15 cellular contexts compared by ENCODE assay signal in the genomic region with DNA sequence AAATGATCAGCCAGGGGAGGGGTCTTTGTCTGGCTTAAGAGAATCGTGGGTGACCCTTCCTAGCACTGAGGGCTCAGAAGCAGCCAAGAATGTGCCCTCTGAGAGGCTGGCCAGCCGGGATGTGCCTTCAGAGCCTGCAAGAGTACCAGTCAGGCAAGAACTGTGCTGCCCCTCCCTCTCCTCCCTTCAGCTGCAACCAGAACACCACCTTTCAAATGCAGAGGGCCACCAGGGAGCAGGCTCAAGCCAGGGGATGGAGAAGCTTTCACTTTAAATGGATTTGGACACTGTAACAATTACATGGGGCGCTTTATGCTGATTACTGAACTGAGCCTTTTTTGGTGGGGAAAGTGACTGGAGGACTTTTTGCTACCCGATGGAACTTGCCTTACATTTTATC. TPM values are rescaled to one million over a fixed set of nuclear protein-coding genes. Genes with fewer than 3 reads are reported as not detected.
"Had no signal": no experiment of that assay in that cellular context is flagged by ENCODE, and none has a peak within 500 bp of the region (broad histone marks: within the 10 kb centered on the region; RNA-seq: fewer than 3 reads in every experiment).

No MANE protein-coding gene starts in this region.

- H3K4me3 ChIP-seq: lung, pancreas had no signal

- H3K9me3 ChIP-seq: pancreas had no signal

- H3K4me1 Mint-ChIP-seq: activated CD8-positive, alpha-beta memory T cell treated with anti-CD3 and anti-CD28 coated beads, Interleukin-2, amount 10 ng/mL, durations not matched to agents 7 days and 5 days had no signal

- H3K36me3 ChIP-seq: pancreas had no signal

- H3K27me3 Mint-ChIP-seq: activated CD8-positive, alpha-beta memory T cell treated with anti-CD3 and anti-CD28 coated beads, Interleukin-2, amount 10 ng/mL, durations not matched to agents 7 days and 5 days had no signal

- FAIRE-seq: colon, endometrium, pancreas had no signal

- H3K4me1 ChIP-seq: pancreas had no signal

- H3K36me3 Mint-ChIP-seq: activated CD8-positive, alpha-beta memory T cell treated with anti-CD3 and anti-CD28 coated beads, Interleukin-2, amount 10 ng/mL, durations not matched to agents 7 days and 5 days; activated naive CD4-positive, alpha-beta T cell treated with anti-CD3 and anti-CD28 coated beads, Interleukin-2, amount 50 U/mL, for 72 hours; type B pancreatic cell had no signal

- H3K9me3 Mint-ChIP-seq: activated naive CD4-positive, alpha-beta T cell treated with anti-CD3 and anti-CD28 coated beads, Interleukin-2, amount 50 U/mL, for 72 hours; stimulated activated naive CD8-positive, alpha-beta T cell treated with anti-CD3 and anti-CD28 coated beads, Interleukin-15, Interleukin-2, amounts not matched to agents 100 ng/mL and 50 ng/mL, for 24 hours; type B pancreatic cell had no signal

- H3K27ac Mint-ChIP-seq: activated CD8-positive, alpha-beta memory T cell treated with anti-CD3 and anti-CD28 coated beads, Interleukin-2, amount 10 ng/mL, durations not matched to agents 7 days and 5 days; activated naive CD4-positive, alpha-beta T cell treated with anti-CD3 and anti-CD28 coated beads, Interleukin-2, amount 50 U/mL, for 72 hours; stimulated activated naive CD8-positive, alpha-beta T cell treated with anti-CD3 and anti-CD28 coated beads, Interleukin-15, Interleukin-2, amounts not matched to agents 100 ng/mL and 50 ng/mL, for 24 hours; type B pancreatic cell had no signal

- ATAC-seq: activated CD8-positive, alpha-beta memory T cell treated with anti-CD3 and anti-CD28 coated beads, Interleukin-2, amount 10 ng/mL, durations not matched to agents 7 days and 5 days; activated naive CD4-positive, alpha-beta T cell treated with anti-CD3 and anti-CD28 coated beads, Interleukin-2, amount 50 U/mL, for 72 hours; left cardiac atrium; pancreas; sciatic nerve had no signal

- H3K27ac ChIP-seq: pancreas had no signal

- DNase-seq: activated CD4-positive, alpha-beta T cell treated with anti-CD3 and anti-CD28 coated beads, Interleukin-2, amount 50 U/mL, for 48 hours; activated CD8-positive, alpha-beta memory T cell treated with anti-CD3 and anti-CD28 coated beads, Interleukin-2, amount 10 ng/mL, durations not matched to agents 7 days and 5 days; activated T-cell treated with anti-CD3 and anti-CD28 coated beads, Interleukin-2, amount 50 U/mL, for 1 hour; caudate nucleus; left cardiac atrium; midbrain; pancreas; T1000 had no signal

- H3K4me3 Mint-ChIP-seq: activated CD8-positive, alpha-beta memory T cell treated with anti-CD3 and anti-CD28 coated beads, Interleukin-2, amount 10 ng/mL, durations not matched to agents 7 days and 5 days; stimulated activated naive CD8-positive, alpha-beta T cell treated with anti-CD3 and anti-CD28 coated beads, Interleukin-15, Interleukin-2, amounts not matched to agents 100 ng/mL and 50 ng/mL, for 24 hours; type B pancreatic cell had no signal

RNA-seq across cellular contexts. Expression of a gene that starts 44.9 kb away (rescaled TPM):
- total RNA-seq: activated CD8-positive, alpha-beta memory T cell treated with anti-CD3 and anti-CD28 coated beads, Interleukin-2, amount 10 ng/mL, durations not matched to agents 7 days and 5 days; activated naive CD4-positive, alpha-beta T cell treated with anti-CD3 and anti-CD28 coated beads, Interleukin-2, amount 50 U/mL, for 72 hours had no signal
